29 cellular contexts compared by ENCODE assay signal in genomic region chr17:81934098-81934757, GRCh38. TPM values are rescaled to one million over a fixed set of nuclear protein-coding genes. Genes with fewer than 3 reads are reported as not detected.
DNase-seq lines count a peak whose midpoint lies in the region; ATAC-seq and TF ChIP-seq lines count a peak whose summit lies in the region.
"Had no signal": no experiment of that assay in that cellular context is flagged by ENCODE, and none has a peak within 500 bp of the region (broad histone marks: within the 10 kb centered on the region; RNA-seq: fewer than 3 reads in every experiment).

No MANE protein-coding gene starts in this region.

- peaks cover 34% of the 10 kb centered on the region for H3K4me1 Mint-ChIP-seq in activated naive CD8-positive, alpha-beta T cell treated with anti-CD3 and anti-CD28 coated beads, Interleukin-2, amount 50 U/mL, for 24 hours
- peaks cover 26% of the 10 kb centered on the region for H3K4me1 Mint-ChIP-seq in activated naive CD8-positive, alpha-beta T cell treated with anti-CD3 and anti-CD28 coated beads for 36 hours
- peaks cover 12% of the 10 kb centered on the region for H3K4me1 Mint-ChIP-seq in central memory CD8-positive, alpha-beta T cell
- peaks cover 35% of the 10 kb centered on the region for H3K4me1 Mint-ChIP-seq in stimulated activated effector memory CD8-positive, alpha-beta T cell treated with anti-CD3 and anti-CD28 coated beads, Interleukin-12 subunit alpha, Interleukin-12 subunit beta, amount 100 ng/mL, for 72 hours
- H3K4me1 Mint-ChIP-seq: activated T-helper 17 cell treated with anti-CD3 and anti-CD28 coated beads, Interleukin-2, amount 50 U/mL, for 72 hours had no signal

- no peak overlapping the region for H3K4me3 ChIP-seq in HL-60 (replicated peaks; ENCODE audit: insufficient read depth, low read length)
- H3K4me3 ChIP-seq: left lung, prostate gland, transverse colon had no signal

- peaks cover 2% of the 10 kb centered on the region for H3K27me3 Mint-ChIP-seq in activated naive CD8-positive, alpha-beta T cell treated with anti-CD3 and anti-CD28 coated beads, Interleukin-2, amount 50 U/mL, for 24 hours
- peaks cover 7% of the 10 kb centered on the region for H3K27me3 Mint-ChIP-seq in activated naive CD8-positive, alpha-beta T cell treated with anti-CD3 and anti-CD28 coated beads for 36 hours
- peaks cover 45% of the 10 kb centered on the region for H3K27me3 Mint-ChIP-seq in central memory CD8-positive, alpha-beta T cell
- H3K27me3 Mint-ChIP-seq: activated T-helper 17 cell treated with anti-CD3 and anti-CD28 coated beads, Interleukin-2, amount 50 U/mL, for 72 hours had no signal

- 0 out of 2 replicates have a peak overlapping the region, but pooled peaks have one; percentile 14 for H3K27ac ChIP-seq in HL-60 (replicated peaks)
- H3K27ac ChIP-seq: left lung, prostate gland, transverse colon, WERI-Rb-1 had no signal

- H3K4me3 Mint-ChIP-seq in activated naive CD8-positive, alpha-beta T cell treated with anti-CD3 and anti-CD28 coated beads, Interleukin-2, amount 50 U/mL, for 24 hours, result no peak overlapping the region
- no peak overlapping the region for H3K4me3 Mint-ChIP-seq in activated naive CD8-positive, alpha-beta T cell treated with anti-CD3 and anti-CD28 coated beads for 36 hours
- no peak overlapping the region for H3K4me3 Mint-ChIP-seq in central memory CD8-positive, alpha-beta T cell
- no peak overlapping the region for H3K4me3 Mint-ChIP-seq in stimulated activated effector memory CD8-positive, alpha-beta T cell treated with anti-CD3 and anti-CD28 coated beads, Interleukin-12 subunit alpha, Interleukin-12 subunit beta, amount 100 ng/mL, for 72 hours
- H3K4me3 Mint-ChIP-seq: activated T-helper 17 cell treated with anti-CD3 and anti-CD28 coated beads, Interleukin-2, amount 50 U/mL, for 72 hours; dendritic cell treated with granulocyte-macrophage colony-stimulating factor and Interleukin-4, amounts not matched to agents 40 ng/mL and 50 ng/mL, for 4 days; stimulated activated memory B cell treated with anti-CD40 and anti-IgM and Interleukin-4, amounts not matched to agents 10 μg/mL and 1 μg/mL and 100 μg/mL, for 72 hours had no signal

- no peak for DNase-seq in activated naive CD8-positive, alpha-beta T cell treated with anti-CD3 and anti-CD28 coated beads, Interleukin-2, amount 50 U/mL, for 24 hours
- no peak for DNase-seq in activated naive CD8-positive, alpha-beta T cell treated with anti-CD3 and anti-CD28 coated beads for 36 hours
- DNase-seq in HL-60 (ENCODE audit: low read depth in 1 of 2, low spot score in 1 of 2) (peak in 1 of 2 experiments; percentile 52), T-helper 2 cell (no peak), ureter (ENCODE audit: low spot score) (no peak)
- no peak for DNase-seq in central memory CD8-positive, alpha-beta T cell (ENCODE audit: low spot score in 2 of 2)
- DNase-seq in stimulated activated effector memory CD8-positive, alpha-beta T cell treated with anti-CD3 and anti-CD28 coated beads, Interleukin-12 subunit alpha, Interleukin-12 subunit beta, amount 100 ng/mL, for 72 hours (ENCODE audit: low spot score in 2 of 2), result no peak
- no peak for DNase-seq in stimulated activated CD4-positive, alpha-beta T cell treated with anti-CD3 and anti-CD28 coated beads, Interleukin-12 subunit alpha, Interleukin-12 subunit beta, amount 100 ng/mL, for 4 hours
- DNase-seq: activated CD4-positive, alpha-beta T cell treated with anti-CD3 and anti-CD28 coated beads for 48 hours; C1 segment of cervical spinal cord; central memory CD4-positive, alpha-beta T cell; COR-L47; DMS79 treated with DMSO at 0.1 percent for 48 hours; GF-D8; mesendoderm; NCI-H446; NCI-H774; SIG-M5; SW 1271; transverse colon had no signal

- H3K27ac Mint-ChIP-seq in activated naive CD8-positive, alpha-beta T cell treated with anti-CD3 and anti-CD28 coated beads, Interleukin-2, amount 50 U/mL, for 24 hours, result peak overlapping the region; percentile 39
- H3K27ac Mint-ChIP-seq in activated naive CD8-positive, alpha-beta T cell treated with anti-CD3 and anti-CD28 coated beads for 36 hours, result no peak overlapping the region
- peak overlapping the region; percentile 60 for H3K27ac Mint-ChIP-seq in central memory CD8-positive, alpha-beta T cell (ENCODE audit: low read depth)
- peak overlapping the region; percentile 6 for H3K27ac Mint-ChIP-seq in stimulated activated effector memory CD8-positive, alpha-beta T cell treated with anti-CD3 and anti-CD28 coated beads, Interleukin-12 subunit alpha, Interleukin-12 subunit beta, amount 100 ng/mL, for 72 hours
- H3K27ac Mint-ChIP-seq: activated T-helper 17 cell treated with anti-CD3 and anti-CD28 coated beads, Interleukin-2, amount 50 U/mL, for 72 hours; dendritic cell treated with granulocyte-macrophage colony-stimulating factor and Interleukin-4, amounts not matched to agents 40 ng/mL and 50 ng/mL, for 4 days; IgD-negative memory B cell; stimulated activated memory B cell treated with anti-CD40 and anti-IgM and Interleukin-4, amounts not matched to agents 10 μg/mL and 1 μg/mL and 100 μg/mL, for 72 hours had no signal

- no peaks in the 10 kb centered on the region for H3K27me3 ChIP-seq in HL-60 (ENCODE audit: insufficient read depth, poor library complexity, severe bottlenecking)

- TF ChIP-seq CTCF in HL-60 (IDR thresholded peaks at IDR 0.05; ENCODE audit: insufficient read depth, low read length), result no peak

- ATAC-seq in activated naive CD8-positive, alpha-beta T cell treated with anti-CD3 and anti-CD28 coated beads, Interleukin-2, amount 50 U/mL, for 24 hours, result no peak
- no peak for ATAC-seq in central memory CD8-positive, alpha-beta T cell (replicated peaks; ENCODE audit: extremely low read depth, poor library complexity, severe bottlenecking)
- no peak for ATAC-seq in stimulated activated effector memory CD8-positive, alpha-beta T cell treated with anti-CD3 and anti-CD28 coated beads, Interleukin-12 subunit alpha, Interleukin-12 subunit beta, amount 100 ng/mL, for 72 hours
- ATAC-seq: activated T-helper 17 cell treated with anti-CD3 and anti-CD28 coated beads, Interleukin-2, amount 50 U/mL, for 72 hours; left lung; Panc1; stimulated activated memory B cell treated with anti-CD40 and anti-IgM and Interleukin-4, amounts not matched to agents 10 μg/mL and 1 μg/mL and 100 μg/mL, for 72 hours had no signal

- H3K9me3 Mint-ChIP-seq in activated naive CD8-positive, alpha-beta T cell treated with anti-CD3 and anti-CD28 coated beads, Interleukin-2, amount 50 U/mL, for 24 hours, result no peaks in the 10 kb centered on the region
- H3K9me3 Mint-ChIP-seq in activated naive CD8-positive, alpha-beta T cell treated with anti-CD3 and anti-CD28 coated beads for 36 hours, result no peaks in the 10 kb centered on the region
- H3K9me3 Mint-ChIP-seq in central memory CD8-positive, alpha-beta T cell, result no peaks in the 10 kb centered on the region
- no peaks in the 10 kb centered on the region for H3K9me3 Mint-ChIP-seq in stimulated activated effector memory CD8-positive, alpha-beta T cell treated with anti-CD3 and anti-CD28 coated beads, Interleukin-12 subunit alpha, Interleukin-12 subunit beta, amount 100 ng/mL, for 72 hours
- H3K9me3 Mint-ChIP-seq: activated T-helper 17 cell treated with anti-CD3 and anti-CD28 coated beads, Interleukin-2, amount 50 U/mL, for 72 hours; dendritic cell treated with granulocyte-macrophage colony-stimulating factor and Interleukin-4, amounts not matched to agents 40 ng/mL and 50 ng/mL, for 4 days; IgD-negative memory B cell; stimulated activated memory B cell treated with anti-CD40 and anti-IgM and Interleukin-4, amounts not matched to agents 10 μg/mL and 1 μg/mL and 100 μg/mL, for 72 hours had no signal

- peaks cover 19% of the 10 kb centered on the region for H3K36me3 Mint-ChIP-seq in activated naive CD8-positive, alpha-beta T cell treated with anti-CD3 and anti-CD28 coated beads, Interleukin-2, amount 50 U/mL, for 24 hours (ENCODE audit: low read depth)
- H3K36me3 Mint-ChIP-seq in activated naive CD8-positive, alpha-beta T cell treated with anti-CD3 and anti-CD28 coated beads for 36 hours, result peaks cover 19% of the 10 kb centered on the region
- H3K36me3 Mint-ChIP-seq in central memory CD8-positive, alpha-beta T cell (ENCODE audit: insufficient read depth), result peaks cover 1% of the 10 kb centered on the region
- H3K36me3 Mint-ChIP-seq in stimulated activated effector memory CD8-positive, alpha-beta T cell treated with anti-CD3 and anti-CD28 coated beads, Interleukin-12 subunit alpha, Interleukin-12 subunit beta, amount 100 ng/mL, for 72 hours, result peaks cover 17% of the 10 kb centered on the region
- H3K36me3 Mint-ChIP-seq: IgD-negative memory B cell had no signal

RNA-seq across cellular contexts. Expression of gene PYCR1, which starts 2.9 kb away (rescaled TPM):
- total RNA-seq in activated naive CD8-positive, alpha-beta T cell treated with anti-CD3 and anti-CD28 coated beads for 36 hours, result 100 to 1,000 TPM; 158 to 169 TPM
- total RNA-seq in ureter, result 63.9 TPM

RNA-seq across cellular contexts. Expression of gene MAFG, which starts 6.7 kb away (rescaled TPM):
- 10 to 100 TPM; 18.4 to 19.2 TPM for total RNA-seq in activated naive CD8-positive, alpha-beta T cell treated with anti-CD3 and anti-CD28 coated beads for 36 hours
- total RNA-seq in ureter, result 14.1 TPM

RNA-seq across cellular contexts. Expression of gene MYADML2, which starts 12.8 kb away (rescaled TPM):
- not detected for total RNA-seq in activated naive CD8-positive, alpha-beta T cell treated with anti-CD3 and anti-CD28 coated beads for 36 hours
- not detected for total RNA-seq in ureter
- total RNA-seq: activated T-helper 17 cell treated with anti-CD3 and anti-CD28 coated beads, Interleukin-2, amount 50 U/mL, for 72 hours; left lung; subcutaneous adipose tissue; transverse colon had no signal

RNA-seq across cellular contexts. Expression of gene SIRT7, which starts 16.3 kb away (rescaled TPM):
- total RNA-seq in activated naive CD8-positive, alpha-beta T cell treated with anti-CD3 and anti-CD28 coated beads for 36 hours, result 10 to 100 TPM; 27.3 to 30.1 TPM
- total RNA-seq in ureter, result 30.4 TPM

RNA-seq across cellular contexts. Expression of gene PCYT2, which starts 23.0 kb away (rescaled TPM):
- total RNA-seq in activated naive CD8-positive, alpha-beta T cell treated with anti-CD3 and anti-CD28 coated beads for 36 hours, result 10 to 100 TPM; 20.8 to 21.4 TPM
- total RNA-seq in ureter, result 58.9 TPM
